ENCODE assay signal across 14 cellular contexts in genomic region chr7:114710495-114710894, GRCh38.
A peak's percentile ranks its signal among the peaks of the same experiment; 100 is the strongest.
DNase-seq lines count a peak whose midpoint lies in the region; ATAC-seq, FAIRE-seq and TF ChIP-seq lines count a peak whose summit lies in the region.
"Had no signal": no experiment of that assay in that cellular context is flagged by ENCODE, and none has a peak within 500 bp of the region (broad histone marks: within the 10 kb centered on the region; RNA-seq: fewer than 3 reads in every experiment).

No MANE protein-coding gene starts in this region.

- no peak overlapping the region for H3K56ac ChIP-seq in mesendoderm (ENCODE audit: low read length)

- TF ChIP-seq CTCF in epithelial cell of esophagus (IDR thresholded peaks at IDR 0.05; ENCODE audit: insufficient read depth, low read depth, low read length, missing control alignments), result no peak

- H3K27me3 ChIP-seq in mesendoderm (ENCODE audit: insufficient read depth, low read length, poor library complexity), result no peaks in the 10 kb centered on the region
- H3K27me3 ChIP-seq: BLaER1 had no signal

- FAIRE-seq in GM19239 (lab: Jason Lieb, UNC), result no peak
- no peak for FAIRE-seq in GM12892 (lab: Jason Lieb, UNC)
- FAIRE-seq: A549, GM18507, HepG2 had no signal

- H3K4me2 ChIP-seq in mesendoderm (ENCODE audit: low read length), result no peak overlapping the region
- H3K4me2 ChIP-seq: BLaER1 had no signal

- no peak overlapping the region for H3K18ac ChIP-seq in mesendoderm (ENCODE audit: low read length)

- no peak overlapping the region for H2BK5ac ChIP-seq in mesendoderm (ENCODE audit: low read length)

- ATAC-seq in HG03139 (IDR thresholded peaks at IDR 0.05; ENCODE audit: unreplicated experiment), result no peak
- ATAC-seq: A549, HepG2 had no signal

- peak; percentile 11 for DNase-seq in Jurkat, Clone E6-1 (ENCODE audit: low read depth, low spot score)
- peak; percentile 14 for DNase-seq in epithelial cell of esophagus (ENCODE audit: low read depth)
- DNase-seq in mesendoderm, result peak; percentile 58
- DNase-seq in GM19239 (ENCODE audit: insufficient read length, low spot score), result no peak
- no peak for DNase-seq in GM12892 (ENCODE audit: insufficient read length)
- DNase-seq: CD8-positive, alpha-beta memory T cell; DMS53; GM23248; H9 had no signal

- no peak overlapping the region for H4K8ac ChIP-seq in mesendoderm (ENCODE audit: low read depth, low read length)

- no peak for TF ChIP-seq POLR2A in GM12892 (IDR thresholded peaks at IDR 0.05; ENCODE audit: low read depth, low read length)

- no peak overlapping the region for H2AK5ac ChIP-seq in mesendoderm (ENCODE audit: low read length)

- H3K79me1 ChIP-seq in mesendoderm (ENCODE audit: low read length), result no peaks in the 10 kb centered on the region

- H2BK120ac ChIP-seq in mesendoderm (ENCODE audit: low read depth, low read length), result no peak overlapping the region

- no peaks in the 10 kb centered on the region for H3K36me3 ChIP-seq in mesendoderm (ENCODE audit: control insufficient read depth, insufficient read depth, low read length)
- H3K36me3 ChIP-seq: BLaER1 had no signal

- no peak overlapping the region for H3K4ac ChIP-seq in mesendoderm (ENCODE audit: low read depth, low read length)

- no peak overlapping the region for H3K23ac ChIP-seq in mesendoderm (ENCODE audit: low read length)

- H2BK15ac ChIP-seq in mesendoderm (replicated peaks; ENCODE audit: low read depth), result no peak overlapping the region

- no CpG with 5 or more reads among the region's 5 CpGs for WGBS in mesendoderm (ENCODE audit: extremely low coverage, insufficient coverage, low lambda C conversion rate)

- H4K5ac ChIP-seq in mesendoderm (ENCODE audit: low read length), result no peak overlapping the region

- H3K9ac ChIP-seq in mesendoderm (ENCODE audit: low read length), result no peak overlapping the region
- H3K9ac ChIP-seq: BLaER1, GM23248 had no signal

- H3K27ac ChIP-seq in mesendoderm (ENCODE audit: low read depth, low read length), result no peak overlapping the region
- H3K27ac ChIP-seq: A549, BLaER1, GM23248 had no signal

- no peaks in the 10 kb centered on the region for H3K79me2 ChIP-seq in mesendoderm (ENCODE audit: control insufficient read depth, insufficient read depth, low read length)

- H3K4me1 ChIP-seq in mesendoderm (ENCODE audit: control insufficient read depth, low read depth, low read length), result no peaks in the 10 kb centered on the region
- H3K4me1 ChIP-seq: BLaER1 had no signal

- no peak overlapping the region for H3K4me3 ChIP-seq in Jurkat, Clone E6-1 (ENCODE audit: low read length)
- H3K4me3 ChIP-seq in epithelial cell of esophagus (ENCODE audit: low read length), result no peak overlapping the region
- H3K4me3 ChIP-seq in mesendoderm (ENCODE audit: low read length), result no peak overlapping the region
- H3K4me3 ChIP-seq: A549, BLaER1, GM23248 had no signal

Comparison
In these comparisons a context has a peak if more than half of its experiments do, and no peak if none do; other contexts are left out.
1. DNase-seq: peak in Jurkat, Clone E6-1 (single experiment), epithelial cell of esophagus (single experiment) and mesendoderm (single experiment); none in GM19239 (single experiment) and GM12892 (single experiment).